Comparison of ENCODE assay signal across 2 cellular contexts in the genomic region with DNA sequence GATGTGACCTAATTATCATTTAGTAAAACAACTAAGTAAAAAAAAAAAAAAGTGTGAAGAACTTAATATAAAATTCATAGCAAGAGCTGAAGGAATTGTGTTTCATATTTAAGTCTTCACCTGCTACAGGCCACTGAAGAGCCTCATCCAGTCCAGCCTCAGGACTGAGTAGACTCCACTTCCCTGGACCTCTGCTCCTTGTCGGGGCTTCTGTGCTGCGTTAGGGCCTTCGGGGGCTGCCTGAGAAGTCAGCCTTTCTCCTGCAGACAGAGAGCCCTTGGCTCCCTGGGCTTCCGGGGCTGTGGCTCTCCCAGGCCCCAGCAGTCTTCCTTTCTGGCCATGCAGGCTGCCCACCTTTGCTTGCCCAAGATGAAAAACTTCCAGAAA.
A peak's percentile ranks its signal among the peaks of the same experiment; 100 is the strongest.
TF ChIP-seq lines count a peak whose summit lies in the region.

No MANE protein-coding gene starts in this region.

TF ChIP-seq in IMR-90, 13 proteins besides CTCF, POLR2A, EP300 and RAD21:
- TF ChIP-seq FOS (IDR thresholded peaks at IDR 0.05; ENCODE audit: low read depth, low read length), result no peak
- TF ChIP-seq RFX5 (IDR thresholded peaks at IDR 0.05; ENCODE audit: low read depth, low read length), result no peak
- peak; percentile 69; the same call in 1 of the 2 replicates for TF ChIP-seq CHD1 (IDR thresholded peaks at IDR 0.05; ENCODE audit: low read depth, low read length)
- TF ChIP-seq CEBPB (IDR thresholded peaks at IDR 0.05; ENCODE audit: low read depth, low read length), result no peak
- no peak for TF ChIP-seq MAZ (IDR thresholded peaks at IDR 0.05; ENCODE audit: borderline replicate concordance, low read depth, low read length)
- TF ChIP-seq MXI1 (IDR thresholded peaks at IDR 0.05; ENCODE audit: borderline replicate concordance, low read depth, low read length), result no peak

TF ChIP-seq in H1, 55 proteins besides CTCF, POLR2A, EP300 and RAD21:
- TF ChIP-seq, protein P1, sequence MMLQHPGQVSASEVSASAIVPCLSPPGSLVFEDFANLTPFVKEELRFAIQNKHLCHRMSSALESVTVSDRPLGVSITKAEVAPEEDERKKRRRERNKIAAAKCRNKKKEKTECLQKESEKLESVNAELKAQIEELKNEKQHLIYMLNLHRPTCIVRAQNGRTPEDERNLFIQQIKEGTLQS (IDR thresholded peaks at IDR 0.05; ENCODE audit: insufficient read depth, low read depth, low read length), result no peak
- TF ChIP-seq NRF1 (IDR thresholded peaks at IDR 0.05; ENCODE audit: low read depth, low read length) (no peak), SP1 (IDR thresholded peaks at IDR 0.05; ENCODE audit: low read depth, low read length) (no peak), TCF12 (IDR thresholded peaks at IDR 0.05; ENCODE audit: low read depth, low read length) (no peak), SP2 (IDR thresholded peaks at IDR 0.05; ENCODE audit: low read length) (no peak)
TF ChIP-seq in H1: peak in this region for 0.
